In the genomic region with DNA sequence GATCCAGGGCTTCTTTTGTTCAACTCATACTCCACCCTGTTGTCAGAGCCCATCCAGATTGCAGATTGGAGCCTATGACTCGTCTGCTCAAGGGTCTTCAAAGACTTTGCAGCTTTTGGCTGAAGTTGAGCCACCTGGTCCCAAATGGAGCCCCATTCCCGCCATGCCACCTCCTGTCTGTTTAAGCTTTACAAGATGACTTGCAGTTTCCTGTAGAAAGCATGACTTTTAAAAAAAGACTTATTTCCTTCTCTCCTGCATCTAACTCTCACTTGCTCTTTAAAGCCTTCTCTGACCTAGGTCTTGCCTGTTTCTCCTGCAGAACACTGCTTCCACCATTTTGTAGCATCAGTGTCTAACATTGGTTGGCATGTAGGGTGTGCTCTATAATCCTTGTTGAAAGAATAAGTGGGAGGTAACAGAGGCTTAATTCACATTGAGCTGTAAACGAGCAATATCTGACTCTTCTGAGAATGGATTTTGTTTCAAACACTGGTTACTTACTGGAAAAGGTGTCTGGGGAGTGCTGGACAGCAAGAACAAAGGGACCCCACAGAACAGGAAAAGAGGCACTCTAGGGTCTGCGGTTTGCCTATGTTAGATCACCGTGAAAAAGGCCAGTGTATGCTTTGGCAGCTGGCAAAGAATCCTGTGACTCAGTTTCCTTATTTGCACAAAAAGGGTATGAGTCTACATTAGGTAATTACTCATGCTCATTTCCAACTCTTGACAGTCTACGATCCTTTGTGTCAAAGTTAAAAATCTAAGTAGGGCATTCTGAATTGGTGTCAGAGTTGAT, we compare ENCODE assay signal across 27 cellular contexts. TPM values are rescaled to one million over a fixed set of nuclear protein-coding genes. Genes with fewer than 3 reads are reported as not detected.
DNase-seq lines count a peak whose midpoint lies in the region; ATAC-seq, FAIRE-seq and TF ChIP-seq lines count a peak whose summit lies in the region.
"Had no signal": no experiment of that assay in that cellular context is flagged by ENCODE, and none has a peak within 500 bp of the region (broad histone marks: within the 10 kb centered on the region; RNA-seq: fewer than 3 reads in every experiment).

No MANE protein-coding gene starts in this region.

- H4K20me1 ChIP-seq in MM.1S (ENCODE audit: insufficient read depth, low read length): peaks cover 13% of the 10 kb centered on the region; the same call in 1 of the 2 replicates

- FAIRE-seq in A549 (lab: Jason Lieb, UNC) (no peak), bronchial epithelial cell (lab: Jason Lieb, UNC) (no peak)

- 79% methylated on average over 6 of the region's 6 CpGs for WGBS in A549 (ENCODE audit: missing lambda C conversion rate)

- H3K4me1 ChIP-seq in A549 (peaks cover 15% of the 10 kb centered on the region; the same call in 2 of the 3 replicates), Panc1 (ENCODE audit: control insufficient read depth, insufficient read depth, low read length) (peaks cover 64% of the 10 kb centered on the region), MM.1S (ENCODE audit: low read length) (0 out of 2 replicates have a peak, but pooled peaks cover 2% of the 10 kb centered on the region)
- H3K4me1 ChIP-seq in CD4-positive, alpha-beta memory T cell (ENCODE audit: insufficient read depth, low read length): peaks cover 13% of the 10 kb centered on the region

- no peak for TF ChIP-seq POLR2A in A549 (IDR thresholded peaks at IDR 0.05; ENCODE audit: low read length)

- ATAC-seq in A549 (no peak), Panc1 (0 out of 2 replicates have a peak, but pooled peaks have one; percentile 5), GM21529 (IDR thresholded peaks at IDR 0.05; ENCODE audit: unreplicated experiment) (no peak)
- ATAC-seq: HCT116, heart right ventricle, left lung, mucosa of descending colon had no signal

- peaks cover 53% of the 10 kb centered on the region for H3K79me2 ChIP-seq in MM.1S (ENCODE audit: low read length)

- H3K36me3 ChIP-seq in CD4-positive, alpha-beta memory T cell (ENCODE audit: insufficient read depth, low read length): peaks cover 7% of the 10 kb centered on the region
- no peaks in the 10 kb centered on the region for H3K36me3 ChIP-seq in Panc1 (ENCODE audit: control insufficient read depth, insufficient read depth, low read length)
- H3K36me3 ChIP-seq in bronchial epithelial cell (ENCODE audit: control insufficient read depth, insufficient read depth, low read length): no peaks in the 10 kb centered on the region
- H3K36me3 ChIP-seq in MM.1S (replicated peaks; ENCODE audit: insufficient read depth, low read length): no peaks in the 10 kb centered on the region

- 0 out of 6 replicates have a peak overlapping the region, but pooled peaks of 1 of the 2 experiments have one; percentile 14 for H3K27ac ChIP-seq in A549
- H3K27ac ChIP-seq in CD4-positive, alpha-beta memory T cell (ENCODE audit: low read depth, low read length): no peak overlapping the region
- H3K27ac ChIP-seq in Panc1 (ENCODE audit: low read length): peak overlapping the region; percentile 65
- no peak overlapping the region for H3K27ac ChIP-seq in MM.1S (ENCODE audit: low read length)
- H3K27ac ChIP-seq: brain microvascular endothelial cell, coronary artery, heart right ventricle, left lung, neutrophil, stomach, VCaP had no signal

- BruUV-seq in Panc1 (replicated peaks; lab: Mats Ljungman, UMichigan): no TSS peak

- H3K27ac Mint-ChIP-seq in CD4-positive, alpha-beta memory T cell: peak overlapping the region in 4 of 7 donors; percentile 32 to 89 (median 58)
- H3K27ac Mint-ChIP-seq: activated CD4-positive, alpha-beta memory T cell treated with anti-CD3 and anti-CD28 coated beads, Interleukin-2, amount 10 ng/mL, durations not matched to agents 7 days and 5 days; activated naive CD4-positive, alpha-beta T cell treated with anti-CD3 and anti-CD28 coated beads, Interleukin-2, amount 10 ng/mL, durations not matched to agents 7 days and 5 days; T-helper 1 cell treated with Interleukin-12 subunit alpha and Interleukin-12 subunit beta and Interleukin-4 antibody, amounts not matched to agents 30 μg/mL and 1 μg/mL, for 36 hours had no signal

- TF ChIP-seq CTCF in A549 (IDR thresholded peaks at IDR 0.05): no peak
- no peak for TF ChIP-seq CTCF in Panc1 (IDR thresholded peaks at IDR 0.05)
- TF ChIP-seq CTCF in bronchial epithelial cell (IDR thresholded peaks at IDR 0.05; ENCODE audit: insufficient read depth, low read length, severe bottlenecking): no peak
- no peak for TF ChIP-seq CTCF in MM.1S (IDR thresholded peaks at IDR 0.05; ENCODE audit: low read length)

- no peak overlapping the region for H2AFZ ChIP-seq in MM.1S (ENCODE audit: low read length)

- POLR2A ChIA-PET in A549 (lab: Yijun Ruan, JAX): no interaction called here
- POLR2A ChIA-PET in CD4-positive, alpha-beta memory T cell (lab: Charles Lee; ENCODE audit: partially characterized antibody): no interaction called here
- POLR2A ChIA-PET in Panc1 (lab: Charles Lee): no interaction called here

- DNase-seq in A549 (ENCODE audit: low read depth in 1 of 2, low spot score in 1 of 2) (no peak), Panc1 (ENCODE audit: low read depth, low spot score) (no peak), bronchial epithelial cell (ENCODE audit: low read depth) (peak; percentile 69), T-helper 1 cell (no peak), MM.1S (no peak)
- DNase-seq in CD4-positive, alpha-beta memory T cell: no peak
- DNase-seq in stimulated activated naive CD4-positive, alpha-beta T cell (lab: John Stamatoyannopoulos, UW): no peak
- DNase-seq: activated CD4-positive, alpha-beta memory T cell treated with anti-CD3 and anti-CD28 coated beads, Interleukin-2, amount 10 ng/mL, durations not matched to agents 7 days and 5 days; activated naive CD4-positive, alpha-beta T cell treated with anti-CD3 and anti-CD28 coated beads, Interleukin-2, amount 10 ng/mL, durations not matched to agents 7 days and 5 days; activated T-cell treated with anti-CD3 and anti-CD28 coated beads for 4 hours; brain microvascular endothelial cell; DMS79 treated with DMSO at 0.1 percent for 48 hours; heart right ventricle; left lung; mucosa of descending colon; NCI-H1694 treated with DMSO at 0.1 percent for 48 hours; SIG-M5; stimulated activated CD4-positive, alpha-beta T cell treated with anti-CD3 and anti-CD28 coated beads, Interleukin-4, amount 100 ng/mL, for 1 hour; stomach; trophoblast cell had no signal

- H3K27me3 Mint-ChIP-seq in CD4-positive, alpha-beta memory T cell: no peaks in the 10 kb centered on the region
- H3K27me3 Mint-ChIP-seq: activated CD4-positive, alpha-beta memory T cell treated with anti-CD3 and anti-CD28 coated beads, Interleukin-2, amount 10 ng/mL, durations not matched to agents 7 days and 5 days; activated naive CD4-positive, alpha-beta T cell treated with anti-CD3 and anti-CD28 coated beads, Interleukin-2, amount 10 ng/mL, durations not matched to agents 7 days and 5 days had no signal

- intact Hi-C loops in CD4-positive, alpha-beta memory T cell (cut with micrococcal nuclease): loop anchor here (2.0 kb wide), 1 partner anchor 371 kb away; no protein-coding TSS in a partner anchor
- intact Hi-C loops in Panc1 (cut with micrococcal nuclease; ENCODE audit: unreplicated experiment): no loop called here

- H3K9ac ChIP-seq in MM.1S (ENCODE audit: low read length): no peak overlapping the region

- no peak overlapping the region for H3K4me2 ChIP-seq in A549
- no peak overlapping the region for H3K4me2 ChIP-seq in MM.1S (ENCODE audit: low read depth, low read length)
- H3K4me2 ChIP-seq: smooth muscle cell had no signal

- no peak for TF ChIP-seq EP300 in A549 (IDR thresholded peaks at IDR 0.05)

- H3K4me1 Mint-ChIP-seq in CD4-positive, alpha-beta memory T cell: peaks cover 21 to 41% (median 29%) of the 10 kb centered on the region in 4 donors

- TF ChIP-seq RAD21 in A549 (conservative IDR thresholded peaks at IDR 0.05 in 1 of 2, IDR thresholded peaks at IDR 0.05 in 1 of 2): no peak

- CTCF ChIA-PET in A549 (lab: Yijun Ruan, JAX): interaction anchor here (3.9 to 7.9 kb wide), 2 partner anchors 8 to 455 kb away, joined by 38 to 51 read pairs; no protein-coding TSS in a partner anchor
- CTCF ChIA-PET in CD4-positive, alpha-beta memory T cell (lab: Charles Lee; ENCODE audit: partially characterized antibody): interaction anchor here (1.4 to 5.5 kb wide), 3 partner anchors 8 to 371 kb away, joined by 4 to 49 read pairs (median 39); partner anchors contain the start of gene NF2
- CTCF ChIA-PET in Panc1 (lab: Charles Lee): interaction anchor here (0.5 kb wide), 1 partner anchor 19 kb away, joined by 3 read pairs; no protein-coding TSS in a partner anchor

- H3F3A ChIP-seq in MM.1S (ENCODE audit: insufficient read depth, low read length): no peaks in the 10 kb centered on the region

- no peaks in the 10 kb centered on the region for H3K9me2 ChIP-seq in MM.1S (replicated peaks; ENCODE audit: insufficient read depth, low read length)

- H3K9me3 ChIP-seq in A549 (no peaks in the 10 kb centered on the region), Panc1 (ENCODE audit: control insufficient read depth, insufficient read depth, low read depth, low read length) (no peaks in the 10 kb centered on the region), MM.1S (replicated peaks; ENCODE audit: insufficient read depth, low read length) (no peaks in the 10 kb centered on the region)
- no peaks in the 10 kb centered on the region for H3K9me3 ChIP-seq in CD4-positive, alpha-beta memory T cell (ENCODE audit: control insufficient read depth in 1 of 2, low read length in 2 of 2)
- H3K9me3 ChIP-seq: heart right ventricle, left lung, mucosa of descending colon, neutrophil, stomach had no signal

- no peaks in the 10 kb centered on the region for H3K9me3 Mint-ChIP-seq in CD4-positive, alpha-beta memory T cell
- H3K9me3 Mint-ChIP-seq: activated CD4-positive, alpha-beta memory T cell treated with anti-CD3 and anti-CD28 coated beads, Interleukin-2, amount 10 ng/mL, durations not matched to agents 7 days and 5 days; activated naive CD4-positive, alpha-beta T cell treated with anti-CD3 and anti-CD28 coated beads, Interleukin-2, amount 10 ng/mL, durations not matched to agents 7 days and 5 days; T-helper 1 cell treated with Interleukin-12 subunit alpha and Interleukin-12 subunit beta and Interleukin-4 antibody, amounts not matched to agents 30 μg/mL and 1 μg/mL, for 36 hours had no signal

- in situ Hi-C loops in Panc1 (cut with HindIII; ENCODE audit: low pct_unique_long_range_greater_than_20kb, low sequenced_read_pairs): no loop called here

- H3K4me3 ChIP-seq in A549 (no peak overlapping the region), Panc1 (ENCODE audit: low read depth in 2 of 2, low read length in 2 of 2) (no peak overlapping the region), bronchial epithelial cell (ENCODE audit: low read depth, low read length) (no peak overlapping the region), MM.1S (ENCODE audit: low read length) (no peak overlapping the region)
- H3K4me3 ChIP-seq in CD4-positive, alpha-beta memory T cell (ENCODE audit: low read length in 2 of 2): no peak overlapping the region
- H3K4me3 ChIP-seq: coronary artery, heart right ventricle, left lung, mucosa of descending colon, smooth muscle cell, stomach had no signal

- H3K27me3 ChIP-seq in CD4-positive, alpha-beta memory T cell (ENCODE audit: insufficient read depth, low read length): no peaks in the 10 kb centered on the region
- H3K27me3 ChIP-seq in Panc1 (ENCODE audit: control insufficient read depth, insufficient read depth, low read length) (no peaks in the 10 kb centered on the region), bronchial epithelial cell (ENCODE audit: control insufficient read depth, insufficient read depth, low read length) (no peaks in the 10 kb centered on the region), MM.1S (replicated peaks; ENCODE audit: insufficient read depth, low read length) (no peaks in the 10 kb centered on the region)
- H3K27me3 ChIP-seq: brain microvascular endothelial cell, heart right ventricle, left lung, neutrophil, stomach had no signal

- peaks cover 10 to 11% of the 10 kb centered on the region in 2 donors for H3K36me3 Mint-ChIP-seq in CD4-positive, alpha-beta memory T cell

- H3K4me3 Mint-ChIP-seq in CD4-positive, alpha-beta memory T cell: no peak overlapping the region
- H3K4me3 Mint-ChIP-seq: activated CD4-positive, alpha-beta memory T cell treated with anti-CD3 and anti-CD28 coated beads, Interleukin-2, amount 10 ng/mL, durations not matched to agents 7 days and 5 days; activated naive CD4-positive, alpha-beta T cell treated with anti-CD3 and anti-CD28 coated beads, Interleukin-2, amount 10 ng/mL, durations not matched to agents 7 days and 5 days; T-helper 1 cell treated with Interleukin-12 subunit alpha and Interleukin-12 subunit beta and Interleukin-4 antibody, amounts not matched to agents 30 μg/mL and 1 μg/mL, for 36 hours had no signal

RNA-seq across cellular contexts. Expression of gene NF2, which starts 30.3 kb away (rescaled TPM):
- 16.5 and 23.7 TPM in 2 replicates for polyA plus RNA-seq in A549 (2011; rRNA removed)
- 13.8 and 17.9 TPM in 2 replicates for polyA plus RNA-seq in A549 (2012; cell fraction: cytosol; rRNA removed)
- 18.8 and 19.0 TPM in 2 replicates for polyA plus RNA-seq in A549 (2012; cell fraction: nucleus; rRNA removed)
- 14.4 to 17.1 TPM (median 15.9 TPM) in 3 replicates for polyA plus RNA-seq in A549 (2017; fragmentation: RNase III; extraction: RNeasy Plus Mini Kit Qiagen cat#74134 plus additional on column Dnase treatment)
- 26.2 and 33.8 TPM in 2 replicates for polyA minus RNA-seq in A549 (2011; rRNA and poly(A)+ RNA removed)
- total RNA-seq in CD4-positive, alpha-beta memory T cell: 10 to 100 TPM; 28.3 to 31.4 TPM
- 10 to 100 TPM; 11.7 to 20.0 TPM for polyA plus RNA-seq in CD4-positive, alpha-beta memory T cell
- 190 TPM for total RNA-seq in Panc1 (2021; ENCODE audit: unreplicated experiment)
- polyA plus RNA-seq in Panc1 (2012; ENCODE audit: insufficient read length): 34.0 TPM
- total RNA-seq in bronchial epithelial cell: 23.6 and 28.4 TPM in 2 replicates

RNA-seq across cellular contexts. Expression of gene NIPSNAP1, which starts 52.8 kb away (rescaled TPM):
- 68.6 and 77.2 TPM in 2 replicates for polyA plus RNA-seq in A549 (2011; rRNA removed)
- polyA plus RNA-seq in A549 (2012; cell fraction: cytosol; rRNA removed): 60.6 and 70.7 TPM in 2 replicates
- polyA plus RNA-seq in A549 (2012; cell fraction: nucleus; rRNA removed): 41.3 and 43.8 TPM in 2 replicates
- 80.5 to 86.1 TPM (median 85.5 TPM) in 3 replicates for polyA plus RNA-seq in A549 (2017; fragmentation: RNase III; extraction: RNeasy Plus Mini Kit Qiagen cat#74134 plus additional on column Dnase treatment)
- 37.2 and 58.9 TPM in 2 replicates for polyA minus RNA-seq in A549 (2011; rRNA and poly(A)+ RNA removed)
- total RNA-seq in CD4-positive, alpha-beta memory T cell: 10 to 100 TPM; 31.7 to 36.3 TPM
- 10 to 100 TPM; 48.4 to 56.3 TPM for polyA plus RNA-seq in CD4-positive, alpha-beta memory T cell
- total RNA-seq in Panc1 (2021; ENCODE audit: unreplicated experiment): 40.0 TPM
- polyA plus RNA-seq in Panc1 (2012; ENCODE audit: insufficient read length): 72.8 TPM
- total RNA-seq in bronchial epithelial cell: 19.7 and 20.4 TPM in 2 replicates
